Comparison of ENCODE assay signal across 10 cellular contexts in the genomic region with DNA sequence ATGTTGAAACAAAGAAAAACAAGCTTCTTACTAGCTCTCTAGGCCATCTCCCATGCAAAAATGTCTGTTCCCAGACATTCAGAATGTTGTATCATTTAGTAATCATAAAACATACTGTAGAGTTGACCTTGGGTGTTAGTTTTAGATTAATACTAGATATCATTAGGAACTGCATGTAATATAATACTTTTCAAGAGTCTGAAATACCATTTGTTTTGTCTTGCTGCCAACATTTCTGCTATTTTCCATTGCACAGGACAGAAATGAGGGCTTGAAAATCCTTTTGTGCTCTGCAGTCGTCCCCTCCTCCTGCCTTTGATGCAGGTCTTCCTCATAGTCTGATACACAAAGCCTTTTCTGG.
DNase-seq lines count a peak whose midpoint lies in the region; ATAC-seq and TF ChIP-seq lines count a peak whose summit lies in the region.
"Had no signal": no experiment of that assay in that cellular context is flagged by ENCODE, and none has a peak within 500 bp of the region (broad histone marks: within the 10 kb centered on the region; RNA-seq: fewer than 3 reads in every experiment).

No MANE protein-coding gene starts in this region.

- H3K79me2 ChIP-seq in PC-9 (ENCODE audit: low read depth): no peaks in the 10 kb centered on the region

- H3K9me3 ChIP-seq in PC-9 (ENCODE audit: insufficient read depth, low read depth) (no peaks in the 10 kb centered on the region), prostate gland (no peaks in the 10 kb centered on the region), tibial nerve (no peaks in the 10 kb centered on the region)
- H3K9me3 ChIP-seq: suprapubic skin had no signal

- H3K4me2 ChIP-seq in PC-9: 0 out of 2 replicates have a peak overlapping the region, but pooled peaks have one; percentile 1

- no peaks in the 10 kb centered on the region for H3K27me3 ChIP-seq in PC-9 (ENCODE audit: insufficient read depth, low read depth)
- no peaks in the 10 kb centered on the region for H3K27me3 ChIP-seq in prostate gland (replicated peaks; ENCODE audit: insufficient read depth)
- H3K27me3 ChIP-seq in tibial nerve: no peaks in the 10 kb centered on the region
- H3K27me3 ChIP-seq: suprapubic skin had no signal

- TF ChIP-seq CTCF in PC-9 (conservative IDR thresholded peaks at IDR 0.05): no peak
- TF ChIP-seq CTCF in prostate gland (IDR thresholded peaks at IDR 0.05): peak in 1 of 4 experiments; percentile 0
- TF ChIP-seq CTCF in tibial nerve (IDR thresholded peaks at IDR 0.05): no peak

- peak; percentile 6 for DNase-seq in Daoy (ENCODE audit: low read depth)
- DNase-seq in PC-9: peak; percentile 14 to 48
- DNase-seq in fibroblast of the conjunctiva (ENCODE audit: low read depth): peak; percentile 63
- peak; percentile 11 for DNase-seq in prostate gland (ENCODE audit: low spot score)
- DNase-seq in tibial nerve (ENCODE audit: low spot score in 2 of 2): no peak
- no peak for DNase-seq in stimulated activated CD8-positive, alpha-beta memory T cell treated with anti-CD3 and anti-CD28 coated beads, Interleukin-4, amount 100 ng/mL, for 48 hours
- no peak for DNase-seq in NOMO-1 treated with DMSO at 0.1 percent for 48 hours (lab: John Stamatoyannopoulos, UW; ENCODE audit: unreplicated experiment)
- no peak for DNase-seq in left lobe of liver (ENCODE audit: low spot score)
- DNase-seq: cerebellar nuclear complex had no signal

- no peak for TF ChIP-seq EP300 in tibial nerve (IDR thresholded peaks at IDR 0.05)

- no TSS peak for BruUV-seq in PC-9 (replicated peaks; lab: Mats Ljungman, UMichigan)

- TF ChIP-seq POLR2A in prostate gland (IDR thresholded peaks at IDR 0.05) (no peak), tibial nerve (IDR thresholded peaks at IDR 0.05) (no peak)

- H3K4me1 ChIP-seq in PC-9 (replicated peaks; ENCODE audit: insufficient read depth): peaks cover 7% of the 10 kb centered on the region
- peaks cover 17% of the 10 kb centered on the region for H3K4me1 ChIP-seq in prostate gland (replicated peaks)
- peaks cover 0 to 41% (median 18%) of the 10 kb centered on the region in 4 donors for H3K4me1 ChIP-seq in tibial nerve

- H3K36me3 ChIP-seq in PC-9 (ENCODE audit: low read depth) (no peaks in the 10 kb centered on the region), prostate gland (no peaks in the 10 kb centered on the region), tibial nerve (no peaks in the 10 kb centered on the region)
- H3K36me3 ChIP-seq: suprapubic skin had no signal

- no peaks in the 10 kb centered on the region for H4K20me1 ChIP-seq in PC-9 (ENCODE audit: insufficient read depth)

- H3K4me3 ChIP-seq in PC-9 (no peak overlapping the region), prostate gland (no peak overlapping the region), tibial nerve (no peak overlapping the region)
- H3K4me3 ChIP-seq: suprapubic skin had no signal

- ATAC-seq in left lobe of liver: no peak

- H3K27ac ChIP-seq in PC-9 (no peak overlapping the region), prostate gland (peak overlapping the region in 1 of 2 donors; percentile 6), tibial nerve (peak overlapping the region in 2 of 4 donors; percentile 33 to 54)
- H3K27ac ChIP-seq: suprapubic skin had no signal

- no peaks in the 10 kb centered on the region for H3K9me2 ChIP-seq in PC-9 (ENCODE audit: insufficient read depth)

- POLR2A ChIA-PET in PC-9 (lab: Charles Lee; ENCODE audit: unreplicated experiment): interaction anchor here (0.5 to 0.7 kb wide), 3 partner anchors 117 to 359 kb away, joined by 3 to 6 read pairs (median 5); no protein-coding TSS in a partner anchor

- CTCF ChIA-PET in PC-9 (lab: Charles Lee): no interaction called here

- WGBS in prostate gland: 6% methylated on average over 1 of the region's 1 CpG
- WGBS in tibial nerve, 2 donors: 13% methylated on average over 1 of the region's 1 CpG

- no peak overlapping the region for H2AFZ ChIP-seq in PC-9

- H3F3A ChIP-seq in PC-9 (ENCODE audit: insufficient read depth, low read depth): no peaks in the 10 kb centered on the region

- intact Hi-C loops in PC-9 (cut with micrococcal nuclease; ENCODE audit: unreplicated experiment) (loop anchor here (1.0 to 2.0 kb wide), 2 partner anchors 66 to 387 kb away; no protein-coding TSS in a partner anchor), prostate gland (cut with DNase I) (no loop called here)

Comparison
In these comparisons a context has a peak if more than half of its experiments do, and no peak if none do; other contexts are left out.
1. DNase-seq: peak in Daoy (single experiment), PC-9 (2 of 2), fibroblast of the conjunctiva (single experiment) and prostate gland (single experiment); none in tibial nerve (0 of 2), stimulated activated CD8-positive, alpha-beta memory T cell treated with anti-CD3 and anti-CD28 coated beads, Interleukin-4, amount 100 ng/mL, for 48 hours (single experiment), NOMO-1 treated with DMSO at 0.1 percent for 48 hours (single experiment) and left lobe of liver (single experiment).